Comparison of ENCODE assay signal across 18 cellular contexts in the genomic region with DNA sequence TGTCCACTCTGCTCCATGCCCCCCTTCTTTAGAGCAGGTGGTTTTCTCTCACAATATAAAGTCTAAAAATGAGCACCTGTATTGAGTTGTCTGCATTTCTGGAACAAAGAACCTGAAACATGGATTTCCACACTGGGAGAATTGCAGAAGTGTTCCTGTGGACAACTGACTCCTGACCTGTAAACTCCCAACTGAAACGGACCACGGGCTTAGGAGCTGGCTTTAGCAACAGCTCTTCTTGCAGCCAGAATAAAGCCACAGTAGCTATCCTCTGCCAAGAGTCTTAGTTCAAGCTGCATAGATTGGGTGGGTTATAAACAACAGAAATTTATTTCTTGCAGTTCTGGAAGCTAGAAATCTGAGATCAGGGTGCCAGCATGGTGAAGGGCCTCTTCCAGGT.
"Had no signal": no experiment of that assay in that cellular context is flagged by ENCODE, and none has a peak within 500 bp of the region (broad histone marks: within the 10 kb centered on the region; RNA-seq: fewer than 3 reads in every experiment).

No MANE protein-coding gene starts in this region.

- DNase-seq: KBM-7, NCI-H1092, NCI-H1105 treated with DMSO at 0.1 percent for 48 hours, NCI-H1417 treated with DMSO at 0.1 percent for 48 hours, NCI-H146, NCI-H1694 treated with DMSO at 0.1 percent for 48 hours, NCI-H1930, NCI-H2081, NCI-H2107, NCI-H2227 treated with DMSO at 0.1 percent for 48 hours, NCI-H524 treated with DMSO at 0.1 percent for 48 hours, NCI-H69, NCI-H774, PC-3, SHP77, SW 1271 had no signal

- H3K9me3 ChIP-seq: SK-N-SH had no signal

- H3K27ac ChIP-seq: RWPE1 had no signal
